2 cellular contexts compared by ENCODE assay signal in genomic region chr10:10833955-10834354, GRCh38.
TF ChIP-seq lines count a peak whose summit lies in the region.

No MANE protein-coding gene starts in this region.

TF ChIP-seq in HEK293, 187 proteins besides CTCF, POLR2A, EP300 and RAD21 (continued from another document):
- peak; percentile 64; the same call in 1 of the 2 replicates for TF ChIP-seq ZNF280D (tag by site-specific recombination; IDR thresholded peaks at IDR 0.05)
- TF ChIP-seq, protein P1, sequence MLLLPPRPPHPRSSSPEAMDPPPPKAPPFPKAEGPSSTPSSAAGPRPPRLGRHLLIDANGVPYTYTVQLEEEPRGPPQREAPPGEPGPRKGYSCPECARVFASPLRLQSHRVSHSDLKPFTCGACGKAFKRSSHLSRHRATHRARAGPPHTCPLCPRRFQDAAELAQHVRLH (tag by site-specific recombination; IDR thresholded peaks at IDR 0.05): 0 out of 2 replicates have a peak, but pooled peaks have one; percentile 41
- peak; percentile 98 for TF ChIP-seq ZNF146 (tag by site-specific recombination; IDR thresholded peaks at IDR 0.05)
- TF ChIP-seq ZNF658 (tag by site-specific recombination; IDR thresholded peaks at IDR 0.05): no peak
- TF ChIP-seq PRDM6 (tag by site-specific recombination; IDR thresholded peaks at IDR 0.05): no peak
TF ChIP-seq in HEK293: peak in this region for 3.

TF ChIP-seq in WTC11, 78 proteins besides CTCF, POLR2A, EP300 and RAD21 (continued from another document):
- TF ChIP-seq, protein P2, sequence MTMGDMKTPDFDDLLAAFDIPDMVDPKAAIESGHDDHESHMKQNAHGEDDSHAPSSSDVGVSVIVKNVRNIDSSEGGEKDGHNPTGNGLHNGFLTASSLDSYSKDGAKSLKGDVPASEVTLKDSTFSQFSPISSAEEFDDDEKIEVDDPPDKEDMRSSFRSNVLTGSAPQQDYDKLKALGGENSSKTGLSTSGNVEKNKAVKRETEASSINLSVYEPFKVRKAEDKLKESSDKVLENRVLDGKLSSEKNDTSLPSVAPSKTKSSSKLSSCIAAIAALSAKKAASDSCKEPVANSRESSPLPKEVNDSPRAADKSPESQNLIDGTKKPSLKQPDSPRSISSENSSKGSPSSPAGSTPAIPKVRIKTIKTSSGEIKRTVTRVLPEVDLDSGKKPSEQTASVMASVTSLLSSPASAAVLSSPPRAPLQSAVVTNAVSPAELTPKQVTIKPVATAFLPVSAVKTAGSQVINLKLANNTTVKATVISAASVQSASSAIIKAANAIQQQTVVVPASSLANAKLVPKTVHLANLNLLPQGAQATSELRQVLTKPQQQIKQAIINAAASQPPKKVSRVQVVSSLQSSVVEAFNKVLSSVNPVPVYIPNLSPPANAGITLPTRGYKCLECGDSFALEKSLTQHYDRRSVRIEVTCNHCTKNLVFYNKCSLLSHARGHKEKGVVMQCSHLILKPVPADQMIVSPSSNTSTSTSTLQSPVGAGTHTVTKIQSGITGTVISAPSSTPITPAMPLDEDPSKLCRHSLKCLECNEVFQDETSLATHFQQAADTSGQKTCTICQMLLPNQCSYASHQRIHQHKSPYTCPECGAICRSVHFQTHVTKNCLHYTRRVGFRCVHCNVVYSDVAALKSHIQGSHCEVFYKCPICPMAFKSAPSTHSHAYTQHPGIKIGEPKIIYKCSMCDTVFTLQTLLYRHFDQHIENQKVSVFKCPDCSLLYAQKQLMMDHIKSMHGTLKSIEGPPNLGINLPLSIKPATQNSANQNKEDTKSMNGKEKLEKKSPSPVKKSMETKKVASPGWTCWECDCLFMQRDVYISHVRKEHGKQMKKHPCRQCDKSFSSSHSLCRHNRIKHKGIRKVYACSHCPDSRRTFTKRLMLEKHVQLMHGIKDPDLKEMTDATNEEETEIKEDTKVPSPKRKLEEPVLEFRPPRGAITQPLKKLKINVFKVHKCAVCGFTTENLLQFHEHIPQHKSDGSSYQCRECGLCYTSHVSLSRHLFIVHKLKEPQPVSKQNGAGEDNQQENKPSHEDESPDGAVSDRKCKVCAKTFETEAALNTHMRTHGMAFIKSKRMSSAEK (CRISPR knock-in tag; IDR thresholded peaks at IDR 0.05; ENCODE audit: borderline replicate concordance): no peak
- TF ChIP-seq KAT7 (CRISPR knock-in tag; IDR thresholded peaks at IDR 0.05; ENCODE audit: borderline replicate concordance): no peak
- no peak for TF ChIP-seq CBFB (CRISPR knock-in tag; IDR thresholded peaks at IDR 0.05; ENCODE audit: low read depth)
- no peak for TF ChIP-seq AFF4 (CRISPR knock-in tag; IDR thresholded peaks at IDR 0.05; ENCODE audit: borderline replicate concordance)
- no peak for TF ChIP-seq ELF4 (CRISPR knock-in tag; IDR thresholded peaks at IDR 0.05; ENCODE audit: low read depth)
- no peak for TF ChIP-seq CREB1 (CRISPR knock-in tag; IDR thresholded peaks at IDR 0.05)
- no peak for TF ChIP-seq NFE2L1 (CRISPR knock-in tag; IDR thresholded peaks at IDR 0.05)
- TF ChIP-seq, protein P3, sequence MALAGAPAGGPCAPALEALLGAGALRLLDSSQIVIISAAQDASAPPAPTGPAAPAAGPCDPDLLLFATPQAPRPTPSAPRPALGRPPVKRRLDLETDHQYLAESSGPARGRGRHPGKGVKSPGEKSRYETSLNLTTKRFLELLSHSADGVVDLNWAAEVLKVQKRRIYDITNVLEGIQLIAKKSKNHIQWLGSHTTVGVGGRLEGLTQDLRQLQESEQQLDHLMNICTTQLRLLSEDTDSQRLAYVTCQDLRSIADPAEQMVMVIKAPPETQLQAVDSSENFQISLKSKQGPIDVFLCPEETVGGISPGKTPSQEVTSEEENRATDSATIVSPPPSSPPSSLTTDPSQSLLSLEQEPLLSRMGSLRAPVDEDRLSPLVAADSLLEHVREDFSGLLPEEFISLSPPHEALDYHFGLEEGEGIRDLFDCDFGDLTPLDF (CRISPR knock-in tag; IDR thresholded peaks at IDR 0.05): no peak
- no peak for TF ChIP-seq NR3C1 (CRISPR knock-in tag; conservative IDR thresholded peaks at IDR 0.05; ENCODE audit: low read depth)
TF ChIP-seq in WTC11: peak in this region for 0.
